ENCODE assay signal across 11 cellular contexts in the genomic region with DNA sequence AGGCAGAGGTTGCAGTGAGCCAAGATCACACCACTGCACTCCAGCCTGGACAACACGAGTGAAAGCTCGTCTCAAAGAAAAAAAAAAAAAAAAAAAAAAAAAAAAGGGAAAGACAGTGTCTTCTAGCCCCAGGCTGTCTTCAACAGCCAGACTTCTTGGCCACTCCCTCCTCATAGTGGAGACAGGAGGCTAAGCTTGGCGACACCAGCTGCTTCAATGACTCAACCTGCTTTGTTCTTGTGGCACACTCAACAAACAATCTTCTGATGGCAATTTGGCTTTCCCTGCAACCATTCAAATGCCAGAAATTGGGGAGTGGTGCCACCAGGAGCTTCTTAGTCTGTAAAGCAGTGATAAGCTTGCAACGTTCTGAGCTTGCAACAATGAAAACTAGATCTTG.
"Had no signal": no experiment of that assay in that cellular context is flagged by ENCODE, and none has a peak within 500 bp of the region (broad histone marks: within the 10 kb centered on the region; RNA-seq: fewer than 3 reads in every experiment).

No MANE protein-coding gene starts in this region.

- H3K27me3 ChIP-seq: right lobe of liver, upper lobe of left lung had no signal

- DNase-seq: activated B cell treated with CpG ODN at 0.5 μM for 24 hours; activated CD4-positive, alpha-beta T cell treated with anti-CD3 and anti-CD28 coated beads for 48 hours; activated CD8-positive, alpha-beta memory T cell treated with anti-CD3 and anti-CD28 coated beads, Interleukin-2, amount 50 U/mL, for 48 hours; activated gamma-delta T cell; activated T-cell treated with anti-CD3 and anti-CD28 coated beads, Interleukin-2, amount 50 U/mL, for 72 hours; amniotic stem cell; hypothalamus; psoas muscle; right lobe of liver; T-helper 2 cell; upper lobe of left lung had no signal

- H3K4me3 ChIP-seq: psoas muscle, right lobe of liver, upper lobe of left lung had no signal

- H3K27ac ChIP-seq: psoas muscle, right lobe of liver, upper lobe of left lung had no signal

- H3K4me1 ChIP-seq: psoas muscle, right lobe of liver, upper lobe of left lung had no signal

- H3K36me3 ChIP-seq: right lobe of liver, upper lobe of left lung had no signal

- H3K9me3 ChIP-seq: psoas muscle, right lobe of liver, upper lobe of left lung had no signal
